ENCODE assay signal across 23 cellular contexts in the genomic region with DNA sequence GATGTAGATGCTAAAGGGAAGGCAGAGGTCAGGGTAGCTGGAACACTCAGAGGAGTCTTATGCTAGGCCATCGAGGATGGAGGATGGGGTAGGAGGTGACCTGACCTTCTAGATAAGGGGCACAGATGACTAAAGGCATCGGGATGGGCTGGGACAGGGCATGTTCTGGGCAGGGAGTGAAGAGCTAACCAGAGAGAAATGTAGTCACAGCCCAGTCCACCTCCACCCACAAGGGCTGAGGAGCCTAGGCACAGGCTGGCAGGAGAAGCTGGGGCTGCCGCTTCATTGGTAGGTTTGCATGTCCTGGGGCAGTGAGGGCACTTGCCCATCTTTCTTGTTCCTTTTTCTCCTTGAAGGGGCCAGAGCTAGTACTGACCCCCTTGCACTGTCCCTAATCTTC. TPM values are rescaled to one million over a fixed set of nuclear protein-coding genes. Genes with fewer than 3 reads are reported as not detected.
A peak's percentile ranks its signal among the peaks of the same experiment; 100 is the strongest.
DNase-seq lines count a peak whose midpoint lies in the region; ATAC-seq and TF ChIP-seq lines count a peak whose summit lies in the region.
"Had no signal": no experiment of that assay in that cellular context is flagged by ENCODE, and none has a peak within 500 bp of the region (broad histone marks: within the 10 kb centered on the region; RNA-seq: fewer than 3 reads in every experiment).

No MANE protein-coding gene starts in this region.

- no peaks in the 10 kb centered on the region for H3K9me3 Mint-ChIP-seq in stimulated activated naive CD8-positive, alpha-beta T cell treated with anti-CD3 and anti-CD28 coated beads, Interleukin-15, Interleukin-2, amounts not matched to agents 100 ng/mL and 50 ng/mL, for 24 hours
- H3K9me3 Mint-ChIP-seq in T-cell (no peaks in the 10 kb centered on the region), memory B cell (no peaks in the 10 kb centered on the region), type B pancreatic cell (no peaks in the 10 kb centered on the region)

- peaks cover 29% of the 10 kb centered on the region for H3K4me1 Mint-ChIP-seq in stimulated activated naive CD8-positive, alpha-beta T cell treated with anti-CD3 and anti-CD28 coated beads, Interleukin-15, Interleukin-2, amounts not matched to agents 100 ng/mL and 50 ng/mL, for 24 hours (ENCODE audit: low read depth)
- peaks cover 13 to 32% (median 24%) of the 10 kb centered on the region in 3 donors for H3K4me1 Mint-ChIP-seq in T-cell
- peaks cover 41% of the 10 kb centered on the region for H3K4me1 Mint-ChIP-seq in memory B cell
- no peaks in the 10 kb centered on the region for H3K4me1 Mint-ChIP-seq in type B pancreatic cell (ENCODE audit: unreplicated experiment)

- DNase-seq in stimulated activated naive CD8-positive, alpha-beta T cell treated with anti-CD3 and anti-CD28 coated beads, Interleukin-15, Interleukin-2, amounts not matched to agents 100 U/mL and 50 U/mL, for 24 hours: no peak
- no peak for DNase-seq in T-cell
- no peak for DNase-seq in memory B cell (ENCODE audit: low spot score in 2 of 2)
- no peak for DNase-seq in type B pancreatic cell (ENCODE audit: extremely low spot score, unreplicated experiment)
- DNase-seq in gastrocnemius medialis: no peak
- DNase-seq in G401 (ENCODE audit: low spot score): no peak
- DNase-seq in HEK293T (ENCODE audit: extremely low spot score): no peak
- DNase-seq: Calu3; EL; KBM-7; left colon; NCI-H1092; NCI-H510A treated with DMSO at 0.1 percent for 48 hours; SJCRH30; stimulated activated CD4-positive, alpha-beta T cell treated with anti-CD3 and anti-CD28 coated beads, Interleukin-2, amount 100 ng/mL, for 24 hours; T-helper 17 cell had no signal

- peaks cover 0 to 99% of the 10 kb centered on the region in 2 donors for H3K36me3 ChIP-seq in gastrocnemius medialis

- peak overlapping the region; percentile 87 for H3K27ac Mint-ChIP-seq in stimulated activated naive CD8-positive, alpha-beta T cell treated with anti-CD3 and anti-CD28 coated beads, Interleukin-15, Interleukin-2, amounts not matched to agents 100 ng/mL and 50 ng/mL, for 24 hours
- H3K27ac Mint-ChIP-seq in T-cell (peak overlapping the region; percentile 86), memory B cell (peak overlapping the region; percentile 81), type B pancreatic cell (peak overlapping the region; percentile 69)

- POLR2A ChIA-PET in T-cell (lab: Charles Lee): no interaction called here
- POLR2A ChIA-PET in HEK293T (lab: Yijun Ruan, JAX): interaction anchor here (0.7 to 1.0 kb wide), 2 partner anchors 10 to 132 kb away, joined by 3 to 5 read pairs; no protein-coding TSS in a partner anchor

- CTCF ChIA-PET in T-cell (lab: Charles Lee) (no interaction called here), HEK293T (lab: Yijun Ruan, JAX) (interaction anchor here (0.5 to 1.2 kb wide), 4 partner anchors 11 to 255 kb away, joined by 3 to 5 read pairs (median 3); no protein-coding TSS in a partner anchor)

- no peak for TF ChIP-seq POLR2A in gastrocnemius medialis (IDR thresholded peaks at IDR 0.05)

- H3K4me1 ChIP-seq in gastrocnemius medialis: no peaks in the 10 kb centered on the region
- H3K4me1 ChIP-seq: breast epithelium, gastroesophageal sphincter, HAP-1, parathyroid adenoma, SJCRH30 had no signal

- H3K27me3 Mint-ChIP-seq in stimulated activated naive CD8-positive, alpha-beta T cell treated with anti-CD3 and anti-CD28 coated beads, Interleukin-15, Interleukin-2, amounts not matched to agents 100 ng/mL and 50 ng/mL, for 24 hours: no peaks in the 10 kb centered on the region
- no peaks in the 10 kb centered on the region for H3K27me3 Mint-ChIP-seq in T-cell
- H3K27me3 Mint-ChIP-seq in memory B cell: no peaks in the 10 kb centered on the region
- no peaks in the 10 kb centered on the region for H3K27me3 Mint-ChIP-seq in type B pancreatic cell
- H3K27me3 Mint-ChIP-seq: T-helper 17 cell had no signal

- no peaks in the 10 kb centered on the region for H3K27me3 ChIP-seq in gastrocnemius medialis
- H3K27me3 ChIP-seq: breast epithelium, gastroesophageal sphincter, SJCRH30 had no signal

- no peak overlapping the region for H3K4me3 Mint-ChIP-seq in stimulated activated naive CD8-positive, alpha-beta T cell treated with anti-CD3 and anti-CD28 coated beads, Interleukin-15, Interleukin-2, amounts not matched to agents 100 ng/mL and 50 ng/mL, for 24 hours
- H3K4me3 Mint-ChIP-seq in T-cell (no peak overlapping the region), memory B cell (peak overlapping the region; percentile 17), type B pancreatic cell (peak overlapping the region; percentile 55)
- H3K4me3 Mint-ChIP-seq: T-helper 17 cell had no signal

- no peak overlapping the region for H3K27ac ChIP-seq in gastrocnemius medialis
- H3K27ac ChIP-seq: breast epithelium, gastroesophageal sphincter, HL-60, parathyroid adenoma, SJCRH30 had no signal

- no peak overlapping the region for H3K4me3 ChIP-seq in gastrocnemius medialis
- H3K4me3 ChIP-seq: breast epithelium, gastroesophageal sphincter, HAP-1, SJCRH30 had no signal

- peaks cover 44% of the 10 kb centered on the region for H3K36me3 Mint-ChIP-seq in stimulated activated naive CD8-positive, alpha-beta T cell treated with anti-CD3 and anti-CD28 coated beads, Interleukin-15, Interleukin-2, amounts not matched to agents 100 ng/mL and 50 ng/mL, for 24 hours (ENCODE audit: low read depth)
- H3K36me3 Mint-ChIP-seq in T-cell (peaks cover 57% of the 10 kb centered on the region), memory B cell (peaks cover 21% of the 10 kb centered on the region), type B pancreatic cell (peaks cover 19% of the 10 kb centered on the region)

- TF ChIP-seq CTCF in type B pancreatic cell (conservative IDR thresholded peaks at IDR 0.05): no peak
- TF ChIP-seq CTCF in gastrocnemius medialis (IDR thresholded peaks at IDR 0.05 in 4 of 5, conservative IDR thresholded peaks at IDR 0.05 in 1 of 5): no peak

- in situ Hi-C loops in gastrocnemius medialis (cut with MboI; ENCODE audit: low sequenced_read_pairs in 4 of 4) (loop anchor here in 3 of 4 donors (25.0 kb wide), 1 partner anchor 309 kb away; a partner anchor contains a TSS), G401 (cut with HindIII; ENCODE audit: low sequenced_read_pairs) (no loop called here)

- intact Hi-C loops in gastrocnemius medialis (cut with DNase I; ENCODE audit: low total_unique reads): no loop called here

- no peaks in the 10 kb centered on the region for H3K9me3 ChIP-seq in gastrocnemius medialis
- H3K9me3 ChIP-seq: breast epithelium, gastroesophageal sphincter, HAP-1, SJCRH30 had no signal

- ATAC-seq in stimulated activated naive CD8-positive, alpha-beta T cell treated with anti-CD3 and anti-CD28 coated beads, Interleukin-15, Interleukin-2, amounts not matched to agents 100 U/mL and 50 U/mL, for 24 hours: no peak
- ATAC-seq in T-cell (replicated peaks in 1 of 4): no peak
- no peak for ATAC-seq in memory B cell (ENCODE audit: low read depth)
- no peak for ATAC-seq in gastrocnemius medialis
- ATAC-seq: activated CD4-positive, CD25-positive, alpha-beta regulatory T cell treated with anti-CD3 and anti-CD28 coated beads, Interleukin-2, amount 50 U/mL, for 24 hours; gastroesophageal sphincter; left colon; T-helper 17 cell had no signal

TF ChIP-seq in HEK293T, 16 proteins besides CTCF, POLR2A, EP300 and RAD21:
- TF ChIP-seq NFRKB (IDR thresholded peaks at IDR 0.05) (no peak), ZNF384 (IDR thresholded peaks at IDR 0.05) (no peak), TARDBP (IDR thresholded peaks at IDR 0.05) (no peak)

RNA-seq across cellular contexts. Expression of a gene that starts 12.6 kb away (rescaled TPM):
- total RNA-seq in T-cell (100 to 1,000 TPM; 162 to 258 (median 180) TPM), type B pancreatic cell (ENCODE audit: low replicate concordance) (73.6 and 76.5 TPM in 2 replicates), gastrocnemius medialis (100 to 1,000 TPM in 2 of 4 donors, 10 to 100 TPM in 2; 45.4 to 152 (median 105) TPM)
- total RNA-seq in G401 (2014; rRNA removed; shearing (Covaris generic)): 18.6 and 32.8 TPM in 2 replicates

Comparison
In these comparisons a context has a peak if more than half of its experiments do, and no peak if none do; other contexts are left out.
1. H3K4me3 Mint-ChIP-seq: peak in memory B cell (single experiment) and type B pancreatic cell (single experiment); none in stimulated activated naive CD8-positive, alpha-beta T cell treated with anti-CD3 and anti-CD28 coated beads, Interleukin-15, Interleukin-2, amounts not matched to agents 100 ng/mL and 50 ng/mL, for 24 hours (single experiment) and T-cell (0 of 3).
2. Peak in every context shown above with its lines, with median percentiles within 50 percentile points of each other: H3K27ac Mint-ChIP-seq.